In genomic region chr2:74316616-74317295, GRCh38 we compare ENCODE assay signal across 17 cellular contexts. TPM values are rescaled to one million over a fixed set of nuclear protein-coding genes. Genes with fewer than 3 reads are reported as not detected.
DNase-seq lines count a peak whose midpoint lies in the region; ATAC-seq and TF ChIP-seq lines count a peak whose summit lies in the region.
"Had no signal": no experiment of that assay in that cellular context is flagged by ENCODE, and none has a peak within 500 bp of the region (broad histone marks: within the 10 kb centered on the region; RNA-seq: fewer than 3 reads in every experiment).

No MANE protein-coding gene starts in this region.

- no peak overlapping the region for H2BK20ac ChIP-seq in H9 (ENCODE audit: low read depth, low read length, poor library complexity, severe bottlenecking)

- WGBS in H9 (ENCODE audit: extremely low coverage, insufficient read length, low lambda C conversion rate) = no CpG with 5 or more reads among the region's 6 CpGs

- H3K4me2 ChIP-seq in H9 (ENCODE audit: insufficient read depth, insufficient read length, low read length) = no peak overlapping the region

- H3K56ac ChIP-seq in H9 (ENCODE audit: insufficient read length, low read depth, low read length) = no peak overlapping the region

- no peak overlapping the region for H2BK5ac ChIP-seq in H9 (ENCODE audit: insufficient read length, low read length)

- H4K8ac ChIP-seq in H9 (replicated peaks; ENCODE audit: insufficient read length, low read depth, low read length) = no peak overlapping the region

- H2BK15ac ChIP-seq in H9 (ENCODE audit: low read depth, low read length) = no peak overlapping the region

- no peaks in the 10 kb centered on the region for H3K9me3 ChIP-seq in H9 (ENCODE audit: control insufficient read depth, low read depth, low read length)
- H3K9me3 ChIP-seq: Caco-2, Peyer's patch had no signal

- H3K27ac ChIP-seq in H9 (ENCODE audit: insufficient read length, low read depth, low read length) = no peak overlapping the region
- H3K27ac ChIP-seq: Peyer's patch had no signal

- H2AK5ac ChIP-seq in H9 (ENCODE audit: insufficient read length, low read length) = no peak overlapping the region

- no peak overlapping the region for H3K4me3 Mint-ChIP-seq in H9
- H3K4me3 Mint-ChIP-seq: CD14-positive monocyte had no signal

- ATAC-seq in GM19035 (IDR thresholded peaks at IDR 0.05; ENCODE audit: unreplicated experiment) = no peak

- no peaks in the 10 kb centered on the region for H4K20me1 ChIP-seq in H9 (ENCODE audit: control insufficient read depth, insufficient read depth, insufficient read length)

- peaks cover 4 to 8% of the 10 kb centered on the region in 2 experiments for H3K4me1 Mint-ChIP-seq in H9

- H3K4ac ChIP-seq in H9 (ENCODE audit: low read depth, low read length) = no peak overlapping the region

- peaks cover 2% of the 10 kb centered on the region for H3K27me3 Mint-ChIP-seq in H9 (ENCODE audit: low read depth)

- H2BK12ac ChIP-seq in H9 (ENCODE audit: insufficient read length, low read depth, low read length) = no peak overlapping the region

- TF ChIP-seq CTCF in H9 (conservative IDR thresholded peaks at IDR 0.05) = no peak

- H3K36me3 Mint-ChIP-seq in H9 (ENCODE audit: insufficient read depth in 1 of 3, low read depth in 3 of 3) = no peaks in the 10 kb centered on the region
- H3K36me3 Mint-ChIP-seq: CD14-positive monocyte had no signal

- H3K9me3 Mint-ChIP-seq in H9 = no peaks in the 10 kb centered on the region

- no peaks in the 10 kb centered on the region; the same call in 1 of the 2 replicates for H3K4me1 ChIP-seq in H9 (ENCODE audit: insufficient read depth, low read length)
- H3K4me1 ChIP-seq: Peyer's patch had no signal

- H3K9ac ChIP-seq in H9 (ENCODE audit: extremely low read depth, insufficient read length, low read length) = no peak overlapping the region

- peak; percentile 89 for DNase-seq in DMS 273 (lab: John Stamatoyannopoulos, UW; ENCODE audit: unreplicated experiment)
- DNase-seq in H9 = peak; percentile 35
- DNase-seq in astrocyte of the hippocampus (ENCODE audit: low read depth, low spot score) = peak; percentile 4
- DNase-seq in left kidney (ENCODE audit: low read depth, low spot score) = peak; percentile 14
- no peak for DNase-seq in DMS153 (lab: John Stamatoyannopoulos, UW)
- no peak for DNase-seq in OCI-M2 (lab: John Stamatoyannopoulos, UW; ENCODE audit: unreplicated experiment)
- no peak for DNase-seq in cerebellar nuclear complex (lab: John Stamatoyannopoulos, UW)
- DNase-seq: Caco-2, GF-D8, NCI-H1048, NCI-H146, NCI-H2107, NCI-H345, Peyer's patch, SHP77 had no signal

- peak overlapping the region in 1 of 3 experiments; percentile 68; a peak in 1 of 7 replicates for H3K27ac Mint-ChIP-seq in H9
- H3K27ac Mint-ChIP-seq: CD14-positive monocyte had no signal

- H3K27me3 ChIP-seq in H9 (ENCODE audit: insufficient read depth, low read length) = no peaks in the 10 kb centered on the region
- H3K27me3 ChIP-seq: Peyer's patch had no signal

- no peak overlapping the region for H3K14ac ChIP-seq in H9 (ENCODE audit: insufficient read depth, low read length)

- no peak overlapping the region for H4K91ac ChIP-seq in H9 (ENCODE audit: insufficient read length, low read depth, low read length)

- H3K79me1 ChIP-seq in H9 (ENCODE audit: insufficient read depth, low read depth, low read length, poor library complexity, severe bottlenecking) = no peaks in the 10 kb centered on the region

- H3K23ac ChIP-seq in H9 (ENCODE audit: insufficient read length, low read depth, low read length) = no peak overlapping the region

- H2AFZ ChIP-seq in H9 (ENCODE audit: low read length) = no peak overlapping the region

- H4K5ac ChIP-seq in H9 (ENCODE audit: insufficient read length, low read depth, low read length) = no peak overlapping the region

- no peaks in the 10 kb centered on the region for H3K23me2 ChIP-seq in H9 (ENCODE audit: insufficient read length, low read depth, low read length, poor library complexity, severe bottlenecking)

- no peak overlapping the region for H3T11ph ChIP-seq in H9 (ENCODE audit: low read length)

- H3K79me2 ChIP-seq in H9 (ENCODE audit: insufficient read depth, low read length) = no peaks in the 10 kb centered on the region

- no peak overlapping the region for H3K18ac ChIP-seq in H9 (ENCODE audit: insufficient read length, low read depth, low read length)

- no peak overlapping the region for H2BK120ac ChIP-seq in H9 (ENCODE audit: low read depth, low read length, poor library complexity, severe bottlenecking)

RNA-seq across cellular contexts. Expression of gene SLC4A5, which starts 26.5 kb away (rescaled TPM):
- total RNA-seq in H9 (2021) = 0.42 and 0.50 TPM in 2 replicates

Comparison
In these comparisons a context has a peak if more than half of its experiments do, and no peak if none do; other contexts are left out.
1. DNase-seq: peak in DMS 273 (single experiment), H9 (single experiment), astrocyte of the hippocampus (single experiment) and left kidney (single experiment); none in DMS153 (single experiment), OCI-M2 (single experiment) and cerebellar nuclear complex (0 of 2).